Comparison of ENCODE assay signal across 1 cellular context in the genomic region with DNA sequence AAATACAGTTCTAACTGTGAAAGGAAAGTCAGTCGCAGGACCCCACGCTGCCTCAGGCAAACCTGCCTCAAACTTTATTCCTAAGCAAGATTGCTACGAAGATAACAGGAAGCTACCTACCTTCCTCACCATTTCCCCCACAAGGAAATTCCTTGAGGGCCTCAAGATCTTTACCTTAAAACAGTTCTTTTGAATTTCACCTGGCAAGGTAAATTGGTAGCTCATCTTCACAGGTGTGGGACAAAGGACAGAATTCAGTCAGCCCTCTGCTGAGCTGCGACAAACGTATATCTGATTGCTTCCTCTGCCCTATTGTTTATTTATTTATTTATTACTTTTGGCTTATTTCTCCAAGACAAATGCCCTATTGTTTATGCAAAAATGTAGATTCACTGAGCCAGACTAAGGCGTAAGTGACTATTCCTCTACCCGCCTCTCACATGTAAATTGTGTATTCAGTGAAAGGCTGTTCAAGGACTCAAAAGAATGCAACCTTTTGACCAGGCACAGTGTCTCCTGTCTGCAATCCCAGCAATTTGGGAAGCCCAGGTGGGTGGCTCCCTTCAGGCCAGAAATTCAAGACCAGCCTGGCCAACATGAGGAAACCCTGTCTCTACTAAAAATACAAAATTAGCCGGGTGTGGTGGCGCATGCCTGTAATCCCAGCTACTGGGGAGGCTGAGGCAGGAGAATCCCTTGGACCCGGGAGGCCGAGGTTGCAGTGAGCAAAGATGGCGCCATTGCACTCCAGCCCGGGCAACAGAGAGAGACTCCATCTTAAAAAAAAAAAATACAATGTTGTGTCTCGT.
TF ChIP-seq lines count a peak whose summit lies in the region.

No MANE protein-coding gene starts in this region.

TF ChIP-seq in WTC11, 78 proteins besides CTCF, POLR2A, EP300 and RAD21 (continued from another document):
- TF ChIP-seq, protein P1, sequence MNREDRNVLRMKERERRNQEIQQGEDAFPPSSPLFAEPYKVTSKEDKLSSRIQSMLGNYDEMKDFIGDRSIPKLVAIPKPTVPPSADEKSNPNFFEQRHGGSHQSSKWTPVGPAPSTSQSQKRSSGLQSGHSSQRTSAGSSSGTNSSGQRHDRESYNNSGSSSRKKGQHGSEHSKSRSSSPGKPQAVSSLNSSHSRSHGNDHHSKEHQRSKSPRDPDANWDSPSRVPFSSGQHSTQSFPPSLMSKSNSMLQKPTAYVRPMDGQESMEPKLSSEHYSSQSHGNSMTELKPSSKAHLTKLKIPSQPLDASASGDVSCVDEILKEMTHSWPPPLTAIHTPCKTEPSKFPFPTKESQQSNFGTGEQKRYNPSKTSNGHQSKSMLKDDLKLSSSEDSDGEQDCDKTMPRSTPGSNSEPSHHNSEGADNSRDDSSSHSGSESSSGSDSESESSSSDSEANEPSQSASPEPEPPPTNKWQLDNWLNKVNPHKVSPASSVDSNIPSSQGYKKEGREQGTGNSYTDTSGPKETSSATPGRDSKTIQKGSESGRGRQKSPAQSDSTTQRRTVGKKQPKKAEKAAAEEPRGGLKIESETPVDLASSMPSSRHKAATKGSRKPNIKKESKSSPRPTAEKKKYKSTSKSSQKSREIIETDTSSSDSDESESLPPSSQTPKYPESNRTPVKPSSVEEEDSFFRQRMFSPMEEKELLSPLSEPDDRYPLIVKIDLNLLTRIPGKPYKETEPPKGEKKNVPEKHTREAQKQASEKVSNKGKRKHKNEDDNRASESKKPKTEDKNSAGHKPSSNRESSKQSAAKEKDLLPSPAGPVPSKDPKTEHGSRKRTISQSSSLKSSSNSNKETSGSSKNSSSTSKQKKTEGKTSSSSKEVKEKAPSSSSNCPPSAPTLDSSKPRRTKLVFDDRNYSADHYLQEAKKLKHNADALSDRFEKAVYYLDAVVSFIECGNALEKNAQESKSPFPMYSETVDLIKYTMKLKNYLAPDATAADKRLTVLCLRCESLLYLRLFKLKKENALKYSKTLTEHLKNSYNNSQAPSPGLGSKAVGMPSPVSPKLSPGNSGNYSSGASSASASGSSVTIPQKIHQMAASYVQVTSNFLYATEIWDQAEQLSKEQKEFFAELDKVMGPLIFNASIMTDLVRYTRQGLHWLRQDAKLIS (CRISPR knock-in tag; IDR thresholded peaks at IDR 0.05; ENCODE audit: borderline replicate concordance), result 0 out of 2 replicates have a peak, but pooled peaks have one; percentile 66
- TF ChIP-seq ZNF232 (CRISPR knock-in tag; IDR thresholded peaks at IDR 0.05) (no peak), ZNF138 (CRISPR knock-in tag; conservative IDR thresholded peaks at IDR 0.05) (no peak), FOXP1 (CRISPR knock-in tag; IDR thresholded peaks at IDR 0.05; ENCODE audit: borderline replicate concordance) (no peak), GTF2I (CRISPR knock-in tag; conservative IDR thresholded peaks at IDR 0.05) (peak; percentile 69; the same call in 1 of the 2 replicates), IRF2 (CRISPR knock-in tag; IDR thresholded peaks at IDR 0.05; ENCODE audit: borderline replicate concordance, low read depth) (no peak), JAZF1 (CRISPR knock-in tag; IDR thresholded peaks at IDR 0.05) (no peak), SP1 (CRISPR knock-in tag; conservative IDR thresholded peaks at IDR 0.05) (peak; percentile 32; the same call in 1 of the 2 replicates), NFE2L1 (CRISPR knock-in tag; IDR thresholded peaks at IDR 0.05) (no peak), NFYB (CRISPR knock-in tag; conservative IDR thresholded peaks at IDR 0.05; ENCODE audit: low read depth) (no peak), ZNF121 (CRISPR knock-in tag; IDR thresholded peaks at IDR 0.05) (no peak), ZNF396 (CRISPR knock-in tag; IDR thresholded peaks at IDR 0.05; ENCODE audit: borderline replicate concordance) (peak; percentile 65; the same call in 1 of the 2 replicates), TP53 (CRISPR knock-in tag; IDR thresholded peaks at IDR 0.05) (no peak), ELF4 (CRISPR knock-in tag; IDR thresholded peaks at IDR 0.05; ENCODE audit: low read depth) (no peak), ZNF416 (CRISPR knock-in tag; IDR thresholded peaks at IDR 0.05) (no peak), TEAD1 (CRISPR knock-in tag; IDR thresholded peaks at IDR 0.05) (peak; percentile 30; the same call in 1 of the 2 replicates), ESRRA (CRISPR knock-in tag; IDR thresholded peaks at IDR 0.05; ENCODE audit: borderline replicate concordance) (no peak), ZNF671 (CRISPR knock-in tag; IDR thresholded peaks at IDR 0.05) (no peak)
- TF ChIP-seq, protein P2, sequence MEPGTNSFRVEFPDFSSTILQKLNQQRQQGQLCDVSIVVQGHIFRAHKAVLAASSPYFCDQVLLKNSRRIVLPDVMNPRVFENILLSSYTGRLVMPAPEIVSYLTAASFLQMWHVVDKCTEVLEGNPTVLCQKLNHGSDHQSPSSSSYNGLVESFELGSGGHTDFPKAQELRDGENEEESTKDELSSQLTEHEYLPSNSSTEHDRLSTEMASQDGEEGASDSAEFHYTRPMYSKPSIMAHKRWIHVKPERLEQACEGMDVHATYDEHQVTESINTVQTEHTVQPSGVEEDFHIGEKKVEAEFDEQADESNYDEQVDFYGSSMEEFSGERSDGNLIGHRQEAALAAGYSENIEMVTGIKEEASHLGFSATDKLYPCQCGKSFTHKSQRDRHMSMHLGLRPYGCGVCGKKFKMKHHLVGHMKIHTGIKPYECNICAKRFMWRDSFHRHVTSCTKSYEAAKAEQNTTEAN (CRISPR knock-in tag; IDR thresholded peaks at IDR 0.05), result no peak
- TF ChIP-seq, protein P3, sequence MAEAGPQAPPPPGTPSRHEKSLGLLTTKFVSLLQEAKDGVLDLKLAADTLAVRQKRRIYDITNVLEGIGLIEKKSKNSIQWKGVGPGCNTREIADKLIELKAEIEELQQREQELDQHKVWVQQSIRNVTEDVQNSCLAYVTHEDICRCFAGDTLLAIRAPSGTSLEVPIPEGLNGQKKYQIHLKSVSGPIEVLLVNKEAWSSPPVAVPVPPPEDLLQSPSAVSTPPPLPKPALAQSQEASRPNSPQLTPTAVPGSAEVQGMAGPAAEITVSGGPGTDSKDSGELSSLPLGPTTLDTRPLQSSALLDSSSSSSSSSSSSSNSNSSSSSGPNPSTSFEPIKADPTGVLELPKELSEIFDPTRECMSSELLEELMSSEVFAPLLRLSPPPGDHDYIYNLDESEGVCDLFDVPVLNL (CRISPR knock-in tag; IDR thresholded peaks at IDR 0.05; ENCODE audit: borderline replicate concordance, low read depth), result no peak
- TF ChIP-seq, protein P4, sequence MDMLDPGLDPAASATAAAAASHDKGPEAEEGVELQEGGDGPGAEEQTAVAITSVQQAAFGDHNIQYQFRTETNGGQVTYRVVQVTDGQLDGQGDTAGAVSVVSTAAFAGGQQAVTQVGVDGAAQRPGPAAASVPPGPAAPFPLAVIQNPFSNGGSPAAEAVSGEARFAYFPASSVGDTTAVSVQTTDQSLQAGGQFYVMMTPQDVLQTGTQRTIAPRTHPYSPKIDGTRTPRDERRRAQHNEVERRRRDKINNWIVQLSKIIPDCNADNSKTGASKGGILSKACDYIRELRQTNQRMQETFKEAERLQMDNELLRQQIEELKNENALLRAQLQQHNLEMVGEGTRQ (CRISPR knock-in tag; IDR thresholded peaks at IDR 0.05), result no peak
- TF ChIP-seq, protein P5, sequence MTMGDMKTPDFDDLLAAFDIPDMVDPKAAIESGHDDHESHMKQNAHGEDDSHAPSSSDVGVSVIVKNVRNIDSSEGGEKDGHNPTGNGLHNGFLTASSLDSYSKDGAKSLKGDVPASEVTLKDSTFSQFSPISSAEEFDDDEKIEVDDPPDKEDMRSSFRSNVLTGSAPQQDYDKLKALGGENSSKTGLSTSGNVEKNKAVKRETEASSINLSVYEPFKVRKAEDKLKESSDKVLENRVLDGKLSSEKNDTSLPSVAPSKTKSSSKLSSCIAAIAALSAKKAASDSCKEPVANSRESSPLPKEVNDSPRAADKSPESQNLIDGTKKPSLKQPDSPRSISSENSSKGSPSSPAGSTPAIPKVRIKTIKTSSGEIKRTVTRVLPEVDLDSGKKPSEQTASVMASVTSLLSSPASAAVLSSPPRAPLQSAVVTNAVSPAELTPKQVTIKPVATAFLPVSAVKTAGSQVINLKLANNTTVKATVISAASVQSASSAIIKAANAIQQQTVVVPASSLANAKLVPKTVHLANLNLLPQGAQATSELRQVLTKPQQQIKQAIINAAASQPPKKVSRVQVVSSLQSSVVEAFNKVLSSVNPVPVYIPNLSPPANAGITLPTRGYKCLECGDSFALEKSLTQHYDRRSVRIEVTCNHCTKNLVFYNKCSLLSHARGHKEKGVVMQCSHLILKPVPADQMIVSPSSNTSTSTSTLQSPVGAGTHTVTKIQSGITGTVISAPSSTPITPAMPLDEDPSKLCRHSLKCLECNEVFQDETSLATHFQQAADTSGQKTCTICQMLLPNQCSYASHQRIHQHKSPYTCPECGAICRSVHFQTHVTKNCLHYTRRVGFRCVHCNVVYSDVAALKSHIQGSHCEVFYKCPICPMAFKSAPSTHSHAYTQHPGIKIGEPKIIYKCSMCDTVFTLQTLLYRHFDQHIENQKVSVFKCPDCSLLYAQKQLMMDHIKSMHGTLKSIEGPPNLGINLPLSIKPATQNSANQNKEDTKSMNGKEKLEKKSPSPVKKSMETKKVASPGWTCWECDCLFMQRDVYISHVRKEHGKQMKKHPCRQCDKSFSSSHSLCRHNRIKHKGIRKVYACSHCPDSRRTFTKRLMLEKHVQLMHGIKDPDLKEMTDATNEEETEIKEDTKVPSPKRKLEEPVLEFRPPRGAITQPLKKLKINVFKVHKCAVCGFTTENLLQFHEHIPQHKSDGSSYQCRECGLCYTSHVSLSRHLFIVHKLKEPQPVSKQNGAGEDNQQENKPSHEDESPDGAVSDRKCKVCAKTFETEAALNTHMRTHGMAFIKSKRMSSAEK (CRISPR knock-in tag; IDR thresholded peaks at IDR 0.05; ENCODE audit: borderline replicate concordance), result 0 out of 2 replicates have a peak, but pooled peaks have one; percentile 50
- TF ChIP-seq, protein P6, sequence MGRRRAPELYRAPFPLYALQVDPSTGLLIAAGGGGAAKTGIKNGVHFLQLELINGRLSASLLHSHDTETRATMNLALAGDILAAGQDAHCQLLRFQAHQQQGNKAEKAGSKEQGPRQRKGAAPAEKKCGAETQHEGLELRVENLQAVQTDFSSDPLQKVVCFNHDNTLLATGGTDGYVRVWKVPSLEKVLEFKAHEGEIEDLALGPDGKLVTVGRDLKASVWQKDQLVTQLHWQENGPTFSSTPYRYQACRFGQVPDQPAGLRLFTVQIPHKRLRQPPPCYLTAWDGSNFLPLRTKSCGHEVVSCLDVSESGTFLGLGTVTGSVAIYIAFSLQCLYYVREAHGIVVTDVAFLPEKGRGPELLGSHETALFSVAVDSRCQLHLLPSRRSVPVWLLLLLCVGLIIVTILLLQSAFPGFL (CRISPR knock-in tag; IDR thresholded peaks at IDR 0.05; ENCODE audit: borderline replicate concordance), result no peak
- TF ChIP-seq, protein P7, sequence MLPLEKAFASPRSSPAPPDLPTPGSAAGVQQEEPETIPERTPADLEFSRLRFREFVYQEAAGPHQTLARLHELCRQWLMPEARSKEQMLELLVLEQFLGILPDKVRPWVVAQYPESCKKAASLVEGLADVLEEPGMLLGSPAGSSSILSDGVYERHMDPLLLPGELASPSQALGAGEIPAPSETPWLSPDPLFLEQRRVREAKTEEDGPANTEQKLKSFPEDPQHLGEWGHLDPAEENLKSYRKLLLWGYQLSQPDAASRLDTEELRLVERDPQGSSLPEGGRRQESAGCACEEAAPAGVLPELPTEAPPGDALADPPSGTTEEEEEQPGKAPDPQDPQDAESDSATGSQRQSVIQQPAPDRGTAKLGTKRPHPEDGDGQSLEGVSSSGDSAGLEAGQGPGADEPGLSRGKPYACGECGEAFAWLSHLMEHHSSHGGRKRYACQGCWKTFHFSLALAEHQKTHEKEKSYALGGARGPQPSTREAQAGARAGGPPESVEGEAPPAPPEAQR (CRISPR knock-in tag; IDR thresholded peaks at IDR 0.05), result peak; percentile 84; the same call in 1 of the 2 replicates
